ENCODE assay signal across 1 cellular context in the genomic region with DNA sequence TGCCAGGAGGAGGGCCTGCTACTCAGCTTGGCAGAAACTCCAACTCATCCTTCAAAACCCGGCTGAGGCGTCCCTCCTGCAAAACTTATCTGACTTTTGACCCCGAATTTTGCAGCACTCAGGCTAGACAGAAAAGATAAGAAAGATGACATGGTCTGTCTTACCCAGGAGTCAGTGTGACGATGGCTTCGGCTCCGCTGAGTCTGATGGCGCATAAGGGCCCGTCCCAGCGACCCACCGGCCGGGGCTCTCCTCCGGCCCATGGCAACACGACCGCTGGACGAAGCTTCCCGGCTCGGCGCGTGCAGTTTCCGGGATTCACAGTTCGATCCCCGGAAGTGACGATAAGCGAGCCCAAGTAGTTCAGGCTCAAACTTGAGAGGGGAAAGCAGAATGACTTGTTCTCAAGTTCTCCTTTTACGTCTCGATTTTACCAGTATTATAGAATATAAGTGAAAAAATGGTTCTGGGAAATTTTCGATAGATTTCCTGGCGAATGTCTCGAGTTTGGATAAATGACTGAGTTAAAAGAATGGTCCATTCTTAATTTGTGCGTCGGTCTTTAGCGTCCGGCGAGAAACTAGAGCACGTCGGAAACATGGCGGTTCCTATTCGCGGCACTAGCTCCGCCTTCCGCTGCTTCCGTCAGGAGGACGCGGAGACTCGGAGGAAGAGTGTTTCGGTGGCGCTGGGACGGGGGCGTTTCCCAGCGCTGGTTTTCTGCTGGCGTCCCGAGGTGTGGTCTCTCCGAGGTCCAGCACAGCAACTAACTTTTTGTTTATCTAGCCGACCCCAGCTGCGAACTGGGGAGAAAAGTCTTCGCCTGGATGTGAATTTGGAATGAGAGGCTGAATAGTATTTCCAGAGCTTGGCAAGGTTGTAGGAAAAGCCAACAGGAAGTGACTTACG.
TF ChIP-seq lines count a peak whose summit lies in the region.

Gene LSG1 (minus strand): TSS at position 292 of the 909 bp plus-strand sequence. CDS start 29 bp downstream, at position 263.

TF ChIP-seq in HEK293, 187 proteins besides CTCF, POLR2A, EP300 and RAD21 (continued from another document):
- TF ChIP-seq, protein P1, sequence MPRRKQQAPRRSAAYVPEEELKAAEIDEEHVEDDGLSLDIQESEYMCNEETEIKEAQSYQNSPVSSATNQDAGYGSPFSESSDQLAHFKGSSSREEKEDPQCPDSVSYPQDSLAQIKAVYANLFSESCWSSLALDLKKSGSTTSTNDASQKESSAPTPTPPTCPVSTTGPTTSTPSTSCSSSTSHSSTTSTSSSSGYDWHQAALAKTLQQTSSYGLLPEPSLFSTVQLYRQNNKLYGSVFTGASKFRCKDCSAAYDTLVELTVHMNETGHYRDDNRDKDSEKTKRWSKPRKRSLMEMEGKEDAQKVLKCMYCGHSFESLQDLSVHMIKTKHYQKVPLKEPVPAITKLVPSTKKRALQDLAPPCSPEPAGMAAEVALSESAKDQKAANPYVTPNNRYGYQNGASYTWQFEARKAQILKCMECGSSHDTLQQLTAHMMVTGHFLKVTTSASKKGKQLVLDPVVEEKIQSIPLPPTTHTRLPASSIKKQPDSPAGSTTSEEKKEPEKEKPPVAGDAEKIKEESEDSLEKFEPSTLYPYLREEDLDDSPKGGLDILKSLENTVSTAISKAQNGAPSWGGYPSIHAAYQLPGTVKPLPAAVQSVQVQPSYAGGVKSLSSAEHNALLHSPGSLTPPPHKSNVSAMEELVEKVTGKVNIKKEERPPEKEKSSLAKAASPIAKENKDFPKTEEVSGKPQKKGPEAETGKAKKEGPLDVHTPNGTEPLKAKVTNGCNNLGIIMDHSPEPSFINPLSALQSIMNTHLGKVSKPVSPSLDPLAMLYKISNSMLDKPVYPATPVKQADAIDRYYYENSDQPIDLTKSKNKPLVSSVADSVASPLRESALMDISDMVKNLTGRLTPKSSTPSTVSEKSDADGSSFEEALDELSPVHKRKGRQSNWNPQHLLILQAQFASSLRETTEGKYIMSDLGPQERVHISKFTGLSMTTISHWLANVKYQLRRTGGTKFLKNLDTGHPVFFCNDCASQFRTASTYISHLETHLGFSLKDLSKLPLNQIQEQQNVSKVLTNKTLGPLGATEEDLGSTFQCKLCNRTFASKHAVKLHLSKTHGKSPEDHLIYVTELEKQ (tag by site-specific recombination; IDR thresholded peaks at IDR 0.05; ENCODE audit: borderline replicate concordance) = no peak
- TF ChIP-seq ZNF610 (tag by site-specific recombination; IDR thresholded peaks at IDR 0.05; ENCODE audit: borderline replicate concordance) (peak; percentile 70; the same call in 1 of the 2 replicates), BCL11A (tag by site-specific recombination; IDR thresholded peaks at IDR 0.05; ENCODE audit: low read depth) (no peak), HOXA7 (CRISPR knock-in tag; IDR thresholded peaks at IDR 0.05; ENCODE audit: borderline replicate concordance) (no peak), PRDM1 (tag by site-specific recombination; IDR thresholded peaks at IDR 0.05) (no peak; the same call in 1 of the 2 replicates), ZNF521 (tag by site-specific recombination; IDR thresholded peaks at IDR 0.05) (no peak), HOXC10 (CRISPR knock-in tag; IDR thresholded peaks at IDR 0.05) (no peak), KLF17 (tag by site-specific recombination; IDR thresholded peaks at IDR 0.05) (peak; percentile 91), AEBP2 (tag by site-specific recombination; IDR thresholded peaks at IDR 0.05; ENCODE audit: borderline replicate concordance) (no peak), ZNF2 (tag by site-specific recombination; IDR thresholded peaks at IDR 0.05) (peak; percentile 98), ZNF76 (tag by site-specific recombination; IDR thresholded peaks at IDR 0.05; ENCODE audit: borderline replicate concordance, low read depth) (peak; percentile 82; the same call in 1 of the 2 replicates), ZNF488 (tag by site-specific recombination; IDR thresholded peaks at IDR 0.05) (no peak), INSM2 (tag by site-specific recombination; IDR thresholded peaks at IDR 0.05) (peak; percentile 87; the same call in 1 of the 2 replicates)
TF ChIP-seq in HEK293: peak in this region for 80.
